ENCODE assay signal across 1 cellular context in genomic region chr1:206972725-206973124, GRCh38.
TF ChIP-seq lines count a peak whose summit lies in the region.

No MANE protein-coding gene starts in this region.

TF ChIP-seq in K562, 482 proteins besides CTCF, POLR2A, EP300 and RAD21:
- TF ChIP-seq ZNF253 (CRISPR knock-in tag; conservative IDR thresholded peaks at IDR 0.05) (no peak), TFE3 (CRISPR knock-in tag; IDR thresholded peaks at IDR 0.05) (no peak), POLR2AphosphoS2 (IDR thresholded peaks at IDR 0.05; ENCODE audit: low read length) (no peak), MTA2 (IDR thresholded peaks at IDR 0.05; ENCODE audit: low read depth) (no peak), TBP (optimal IDR thresholded peaks at IDR 0.05; ENCODE audit: low read depth, low read length) (no peak), CREBBP (IDR thresholded peaks at IDR 0.05; ENCODE audit: low read depth, low read length) (no peak), HDAC8 (tag; IDR thresholded peaks at IDR 0.05) (no peak), ARHGAP35 (IDR thresholded peaks at IDR 0.05; ENCODE audit: partially characterized antibody) (no peak), PTRF (tag; IDR thresholded peaks at IDR 0.05) (no peak), ZNF134 (CRISPR knock-in tag; conservative IDR thresholded peaks at IDR 0.05) (no peak), THRB (CRISPR knock-in tag; conservative IDR thresholded peaks at IDR 0.05) (no peak), USF2 (CRISPR knock-in tag; IDR thresholded peaks at IDR 0.05) (no peak), HNRNPUL1 (IDR thresholded peaks at IDR 0.05; ENCODE audit: low read length) (no peak), ZNF655 (CRISPR knock-in tag; IDR thresholded peaks at IDR 0.05) (no peak), RHOXF2B (CRISPR knock-in tag; conservative IDR thresholded peaks at IDR 0.05) (no peak)
- TF ChIP-seq, protein P1, sequence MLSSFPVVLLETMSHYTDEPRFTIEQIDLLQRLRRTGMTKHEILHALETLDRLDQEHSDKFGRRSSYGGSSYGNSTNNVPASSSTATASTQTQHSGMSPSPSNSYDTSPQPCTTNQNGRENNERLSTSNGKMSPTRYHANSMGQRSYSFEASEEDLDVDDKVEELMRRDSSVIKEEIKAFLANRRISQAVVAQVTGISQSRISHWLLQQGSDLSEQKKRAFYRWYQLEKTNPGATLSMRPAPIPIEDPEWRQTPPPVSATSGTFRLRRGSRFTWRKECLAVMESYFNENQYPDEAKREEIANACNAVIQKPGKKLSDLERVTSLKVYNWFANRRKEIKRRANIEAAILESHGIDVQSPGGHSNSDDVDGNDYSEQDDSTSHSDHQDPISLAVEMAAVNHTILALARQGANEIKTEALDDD (IDR thresholded peaks at IDR 0.05) = no peak
- TF ChIP-seq, protein P2, sequence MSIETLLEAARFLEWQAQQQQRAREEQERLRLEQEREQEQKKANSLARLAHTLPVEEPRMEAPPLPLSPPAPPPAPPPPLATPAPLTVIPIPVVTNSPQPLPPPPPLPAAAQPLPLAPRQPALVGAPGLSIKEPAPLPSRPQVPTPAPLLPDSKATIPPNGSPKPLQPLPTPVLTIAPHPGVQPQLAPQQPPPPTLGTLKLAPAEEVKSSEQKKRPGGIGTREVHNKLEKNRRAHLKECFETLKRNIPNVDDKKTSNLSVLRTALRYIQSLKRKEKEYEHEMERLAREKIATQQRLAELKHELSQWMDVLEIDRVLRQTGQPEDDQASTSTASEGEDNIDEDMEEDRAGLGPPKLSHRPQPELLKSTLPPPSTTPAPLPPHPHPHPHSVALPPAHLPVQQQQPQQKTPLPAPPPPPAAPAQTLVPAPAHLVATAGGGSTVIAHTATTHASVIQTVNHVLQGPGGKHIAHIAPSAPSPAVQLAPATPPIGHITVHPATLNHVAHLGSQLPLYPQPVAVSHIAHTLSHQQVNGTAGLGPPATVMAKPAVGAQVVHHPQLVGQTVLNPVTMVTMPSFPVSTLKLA (conservative IDR thresholded peaks at IDR 0.05) = no peak
